Comparison of ENCODE assay signal across 8 cellular contexts in the genomic region with DNA sequence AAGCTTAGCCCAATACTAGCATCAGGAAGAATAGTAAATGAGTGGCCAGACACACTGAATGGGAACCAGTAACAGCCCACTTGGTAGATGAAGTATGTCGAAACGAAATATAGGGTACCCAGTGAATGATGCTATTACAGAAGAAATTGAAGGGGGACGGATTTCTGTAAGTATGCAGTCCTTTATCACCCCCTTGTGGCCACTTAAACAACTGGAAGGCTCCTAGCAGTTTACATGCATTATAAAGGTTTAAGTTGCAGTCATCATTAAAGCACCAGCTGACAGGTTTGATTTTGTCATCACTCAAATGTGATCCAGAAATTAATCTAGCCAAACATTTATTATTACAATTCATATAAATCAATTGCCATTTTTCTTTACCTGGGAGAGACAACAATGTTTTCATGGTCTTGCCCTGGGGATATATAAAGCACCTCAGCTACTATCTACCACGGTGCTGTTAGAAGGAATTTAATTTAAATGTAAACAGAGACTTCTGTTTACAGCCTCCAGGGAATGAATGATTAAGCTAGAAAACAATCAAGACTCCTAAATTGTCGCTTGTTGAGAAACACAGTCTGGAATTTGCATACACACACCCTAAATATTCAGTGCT. TPM values are rescaled to one million over a fixed set of nuclear protein-coding genes. Genes with fewer than 3 reads are reported as not detected.
DNase-seq lines count a peak whose midpoint lies in the region; ATAC-seq and TF ChIP-seq lines count a peak whose summit lies in the region.

No MANE protein-coding gene starts in this region.

- POLR2A ChIA-PET in CD8-positive, alpha-beta memory T cell (lab: Charles Lee), result no interaction called here

- H3K4me1 Mint-ChIP-seq in CD8-positive, alpha-beta memory T cell, result peaks cover 7 to 16% (median 8%) of the 10 kb centered on the region in 3 donors
- H3K4me1 Mint-ChIP-seq in activated CD4-positive, alpha-beta T cell treated with anti-CD3 and anti-CD28 coated beads, Interleukin-2, amount 10 ng/mL, durations not matched to agents 24 days and 14 days, result peaks cover 4% of the 10 kb centered on the region
- H3K4me1 Mint-ChIP-seq in osteocyte (ENCODE audit: unreplicated experiment), result peaks cover 1% of the 10 kb centered on the region

- peaks cover 0 to 32% (median 4%) of the 10 kb centered on the region in 3 donors for H3K36me3 Mint-ChIP-seq in CD8-positive, alpha-beta memory T cell
- peaks cover 14% of the 10 kb centered on the region for H3K36me3 Mint-ChIP-seq in activated CD4-positive, alpha-beta T cell treated with anti-CD3 and anti-CD28 coated beads, Interleukin-2, amount 10 ng/mL, durations not matched to agents 24 days and 14 days (ENCODE audit: low read depth)
- peaks cover 18% of the 10 kb centered on the region for H3K36me3 Mint-ChIP-seq in osteocyte (ENCODE audit: unreplicated experiment)

- intact Hi-C loops in activated CD4-positive, alpha-beta T cell treated with anti-CD3 and anti-CD28 coated beads, Interleukin-2, amount 10 ng/mL, durations not matched to agents 24 days and 14 days (cut with micrococcal nuclease), result loop anchor here (1.0 to 5.0 kb wide), 2 partner anchors 125 to 610 kb away; no protein-coding TSS in a partner anchor

- H3K4me3 Mint-ChIP-seq in CD8-positive, alpha-beta memory T cell, result no peak overlapping the region
- H3K4me3 Mint-ChIP-seq in activated CD4-positive, alpha-beta T cell treated with anti-CD3 and anti-CD28 coated beads, Interleukin-2, amount 10 ng/mL, durations not matched to agents 24 days and 14 days, result no peak overlapping the region
- H3K4me3 Mint-ChIP-seq in osteocyte (ENCODE audit: unreplicated experiment), result no peak overlapping the region

- CTCF ChIA-PET in CD8-positive, alpha-beta memory T cell (lab: Charles Lee), result interaction anchor here (0.8 to 9.7 kb wide), 11 partner anchors 8 to 873 kb away, joined by 3 to 96 read pairs (median 3); no protein-coding TSS in a partner anchor

- H3K27ac Mint-ChIP-seq in CD8-positive, alpha-beta memory T cell, result peak overlapping the region in 1 of 8 donors; percentile 24
- no peak overlapping the region for H3K27ac Mint-ChIP-seq in activated CD4-positive, alpha-beta T cell treated with anti-CD3 and anti-CD28 coated beads, Interleukin-2, amount 10 ng/mL, durations not matched to agents 24 days and 14 days
- no peak overlapping the region for H3K27ac Mint-ChIP-seq in osteocyte (ENCODE audit: unreplicated experiment)

- H3K36me3 ChIP-seq in CD8-positive, alpha-beta memory T cell (ENCODE audit: insufficient read depth, low read length), result peaks cover 22% of the 10 kb centered on the region

- peak; percentile 85 for TF ChIP-seq CTCF in osteocyte (IDR thresholded peaks at IDR 0.05)

- no peaks in the 10 kb centered on the region for H3K9me3 Mint-ChIP-seq in CD8-positive, alpha-beta memory T cell
- no peaks in the 10 kb centered on the region for H3K9me3 Mint-ChIP-seq in activated CD4-positive, alpha-beta T cell treated with anti-CD3 and anti-CD28 coated beads, Interleukin-2, amount 10 ng/mL, durations not matched to agents 24 days and 14 days
- H3K9me3 Mint-ChIP-seq in osteocyte (ENCODE audit: unreplicated experiment), result no peaks in the 10 kb centered on the region

- no peak overlapping the region for H3K4me3 ChIP-seq in CD8-positive, alpha-beta memory T cell (ENCODE audit: low read length)

- H3K9me3 ChIP-seq in CD8-positive, alpha-beta memory T cell (ENCODE audit: low read length), result no peaks in the 10 kb centered on the region

- H3K27me3 Mint-ChIP-seq in CD8-positive, alpha-beta memory T cell, result peaks cover 0 to 1% of the 10 kb centered on the region in 2 donors
- peaks cover 6% of the 10 kb centered on the region for H3K27me3 Mint-ChIP-seq in activated CD4-positive, alpha-beta T cell treated with anti-CD3 and anti-CD28 coated beads, Interleukin-2, amount 10 ng/mL, durations not matched to agents 24 days and 14 days
- no peaks in the 10 kb centered on the region for H3K27me3 Mint-ChIP-seq in osteocyte (ENCODE audit: unreplicated experiment)

- no peak overlapping the region for H3K27ac ChIP-seq in CD8-positive, alpha-beta memory T cell (ENCODE audit: low read depth, low read length)

- ATAC-seq in GM18519 (IDR thresholded peaks at IDR 0.05; ENCODE audit: low FRiP score, unreplicated experiment) (peak; percentile 59), HG03097 (IDR thresholded peaks at IDR 0.05; ENCODE audit: low FRiP score, unreplicated experiment) (peak; percentile 60)

- no peaks in the 10 kb centered on the region for H3K4me1 ChIP-seq in CD8-positive, alpha-beta memory T cell (ENCODE audit: insufficient read depth, low read length)

- DNase-seq in CD8-positive, alpha-beta memory T cell, result peak; percentile 16 to 60 (median 50)
- DNase-seq in NCI-H510A (lab: John Stamatoyannopoulos, UW) (peak; percentile 16), fibroblast of peridontal ligament (ENCODE audit: extremely low read depth) (peak; percentile 84), osteocyte (ENCODE audit: extremely low spot score, unreplicated experiment) (no peak), GM19238 (ENCODE audit: insufficient read length, low spot score) (no peak)
- DNase-seq in activated CD4-positive, alpha-beta T cell treated with anti-CD3 and anti-CD28 coated beads, Interleukin-2, amount 10 ng/mL, durations not matched to agents 24 days and 14 days, result peak; percentile 83

- H3K27me3 ChIP-seq in CD8-positive, alpha-beta memory T cell (ENCODE audit: insufficient read depth, low read length, poor library complexity, severe bottlenecking), result no peaks in the 10 kb centered on the region

RNA-seq across cellular contexts. Expression of gene EIF1B, which starts 7.7 kb away (rescaled TPM):
- total RNA-seq in CD8-positive, alpha-beta memory T cell, result 10 to 100 TPM; 76.4 to 81.4 TPM
- 57.1 TPM for polyA plus RNA-seq in CD8-positive, alpha-beta memory T cell
- 46.1 and 47.7 TPM in 2 replicates for total RNA-seq in activated CD4-positive, alpha-beta T cell treated with anti-CD3 and anti-CD28 coated beads, Interleukin-2, amount 10 ng/mL, durations not matched to agents 24 days and 14 days
- 62.3 and 72.8 TPM in 2 replicates for total RNA-seq in osteocyte

Comparison
In these comparisons a context has a peak if more than half of its experiments do, and no peak if none do; other contexts are left out.
1. DNase-seq: peak in CD8-positive, alpha-beta memory T cell (5 of 5), NCI-H510A (single experiment), activated CD4-positive, alpha-beta T cell treated with anti-CD3 and anti-CD28 coated beads, Interleukin-2, amount 10 ng/mL, durations not matched to agents 24 days and 14 days (single experiment) and fibroblast of peridontal ligament (single experiment); none in osteocyte (single experiment) and GM19238 (single experiment).